In genomic region chr10:21702633-21703111, GRCh38 we compare ENCODE assay signal across 11 cellular contexts.
DNase-seq lines count a peak whose midpoint lies in the region; ATAC-seq, FAIRE-seq and TF ChIP-seq lines count a peak whose summit lies in the region.
"Had no signal": no experiment of that assay in that cellular context is flagged by ENCODE, and none has a peak within 500 bp of the region (broad histone marks: within the 10 kb centered on the region; RNA-seq: fewer than 3 reads in every experiment).

No MANE protein-coding gene starts in this region.

- intact Hi-C loops in head of caudate nucleus (cut with DNase I), result no loop called here

- no peaks in the 10 kb centered on the region for H3K27me3 ChIP-seq in small intestine (ENCODE audit: control insufficient read depth in 2 of 2, insufficient read depth in 2 of 2, low read length in 2 of 2)

- H3K27me3 Mint-ChIP-seq in activated T-cell treated with anti-CD3 and anti-CD28 coated beads, Interleukin-2, amount 50 U/mL, for 4 hours (ENCODE audit: low read depth), result no peaks in the 10 kb centered on the region
- H3K27me3 Mint-ChIP-seq: brain had no signal

- 54 to 75% (median 64%) methylated on average over 2 of the region's 2 CpGs for WGBS in small intestine, 3 donors

- ATAC-seq in activated T-cell treated with anti-CD3 and anti-CD28 coated beads, Interleukin-2, amount 50 U/mL, for 4 hours, result no peak
- peak; percentile 68 for ATAC-seq in HG02798 (IDR thresholded peaks at IDR 0.05; ENCODE audit: poor library complexity, unreplicated experiment)

- no peak for DNase-seq in activated T-cell treated with anti-CD3 and anti-CD28 coated beads, Interleukin-2, amount 50 U/mL, for 4 hours
- no peak for DNase-seq in activated T-cell treated with anti-CD3 and anti-CD28 coated beads, Interleukin-2, amount 50 U/mL, for 48 hours
- DNase-seq in NB4 (ENCODE audit: low read depth) (peak; percentile 18), small intestine (no peak), NCI-H510A (lab: John Stamatoyannopoulos, UW) (no peak), head of caudate nucleus (no peak), DMS 273 (lab: John Stamatoyannopoulos, UW; ENCODE audit: unreplicated experiment) (no peak)
- DNase-seq: NCI-H2081 treated with DMSO at 0.1 percent for 48 hours, T-helper 9 cell had no signal

- H3K27ac ChIP-seq in small intestine (ENCODE audit: low read depth in 1 of 2, low read length in 1 of 2), result no peak overlapping the region

- peaks cover 44% of the 10 kb centered on the region for H3K36me3 Mint-ChIP-seq in activated T-cell treated with anti-CD3 and anti-CD28 coated beads, Interleukin-2, amount 50 U/mL, for 4 hours (ENCODE audit: insufficient read depth)

- no peaks in the 10 kb centered on the region for H3K4me1 ChIP-seq in small intestine (ENCODE audit: control insufficient read depth in 2 of 2, insufficient read depth in 1 of 2, low read depth in 1 of 2, low read length in 1 of 2)

- peaks cover 27% of the 10 kb centered on the region for H3K9me3 Mint-ChIP-seq in activated T-cell treated with anti-CD3 and anti-CD28 coated beads, Interleukin-2, amount 50 U/mL, for 4 hours

- H3K4me1 Mint-ChIP-seq in activated T-cell treated with anti-CD3 and anti-CD28 coated beads, Interleukin-2, amount 50 U/mL, for 4 hours (ENCODE audit: low read depth), result peaks cover 30% of the 10 kb centered on the region

- peak overlapping the region; percentile 47 for H3K4me3 Mint-ChIP-seq in activated T-cell treated with anti-CD3 and anti-CD28 coated beads, Interleukin-2, amount 50 U/mL, for 4 hours
- H3K4me3 Mint-ChIP-seq: brain had no signal

- no peaks in the 10 kb centered on the region for H3K9me3 ChIP-seq in small intestine (ENCODE audit: control insufficient read depth, low read depth)

- TF ChIP-seq POLR2A in NB4 (IDR thresholded peaks at IDR 0.05; ENCODE audit: extremely low read depth, insufficient read length), result no peak

- no peak overlapping the region for H3K4me3 ChIP-seq in NB4 (ENCODE audit: low read depth, low read length)
- no peak overlapping the region for H3K4me3 ChIP-seq in small intestine (ENCODE audit: low read depth in 1 of 2, low read length in 2 of 2)

- FAIRE-seq in small intestine (lab: Jason Lieb, UNC), result peak; percentile 59

- no peak for TF ChIP-seq CTCF in NB4 (IDR thresholded peaks at IDR 0.05; ENCODE audit: low read depth, low read length)

- H3K36me3 ChIP-seq in small intestine (ENCODE audit: control insufficient read depth in 2 of 2, insufficient read depth in 2 of 2, low read length in 2 of 2), result peaks cover 0 to 4% of the 10 kb centered on the region in 2 donors
